8 cellular contexts compared by ENCODE assay signal in the genomic region with DNA sequence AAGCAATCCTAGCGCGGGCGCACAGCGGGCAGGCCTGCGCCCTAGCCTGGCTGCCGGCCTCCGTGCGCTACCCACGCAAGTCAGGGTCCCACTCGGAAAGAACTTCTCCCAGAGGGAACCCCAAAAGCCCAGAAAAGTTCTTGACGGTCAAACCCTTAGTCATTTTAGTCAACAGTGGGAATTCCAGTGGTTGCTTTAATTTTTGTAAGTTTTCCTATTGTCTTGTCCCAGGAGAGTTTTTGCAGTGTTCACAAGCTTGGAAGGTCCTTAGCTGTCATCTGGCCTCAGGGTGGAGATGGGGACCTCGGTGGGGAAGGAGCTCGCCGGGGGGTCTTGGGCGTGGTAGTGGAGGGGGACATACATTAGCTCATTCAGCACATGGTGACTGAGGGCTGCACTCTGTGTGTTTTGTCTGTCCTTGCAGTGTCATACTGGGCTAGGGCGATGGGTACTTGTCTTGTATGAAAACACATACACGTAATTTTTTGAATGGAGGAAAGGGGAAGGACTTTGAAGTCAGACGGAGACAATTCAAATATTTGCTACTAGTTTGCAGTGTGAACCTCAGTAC. TPM values are rescaled to one million over a fixed set of nuclear protein-coding genes. Genes with fewer than 3 reads are reported as not detected.
DNase-seq lines count a peak whose midpoint lies in the region; TF ChIP-seq lines count a peak whose summit lies in the region.

No MANE protein-coding gene starts in this region.

- no peaks in the 10 kb centered on the region for H3K9me3 ChIP-seq in HUES64 (ENCODE audit: insufficient read depth, low read depth, low read length)
- no peaks in the 10 kb centered on the region for H3K9me3 ChIP-seq in adipocyte (ENCODE audit: control insufficient read depth, low read length)
- no peaks in the 10 kb centered on the region for H3K9me3 ChIP-seq in subcutaneous abdominal adipose tissue (ENCODE audit: control insufficient read depth in 5 of 5, low read length in 5 of 5)

- peak overlapping the region; percentile 85 to 91 (median 85) for H3K4me3 Mint-ChIP-seq in immature natural killer cell

- peak overlapping the region; percentile 82 for H3K27ac ChIP-seq in 22Rv1
- no peak overlapping the region; the same call in 1 of the 2 replicates for H3K27ac ChIP-seq in HUES64 (ENCODE audit: low read depth, low read length)
- peak overlapping the region; percentile 55 for H3K27ac ChIP-seq in subcutaneous abdominal adipose tissue (ENCODE audit: low read depth, low read length)

- peak overlapping the region; percentile 84 for H3K9ac ChIP-seq in HUES64 (ENCODE audit: low read depth, low read length)
- H3K9ac ChIP-seq in adipocyte (ENCODE audit: low read length), result peak overlapping the region; percentile 93
- peak overlapping the region; percentile 33 to 86 (median 81) for H3K9ac ChIP-seq in subcutaneous abdominal adipose tissue (ENCODE audit: low read length in 5 of 5)

- H3K36me3 ChIP-seq in GM06990 (ENCODE audit: control insufficient read depth, insufficient read depth, low read length) (no peaks in the 10 kb centered on the region), HUES64 (ENCODE audit: insufficient read depth, low read length) (no peaks in the 10 kb centered on the region), adipocyte (ENCODE audit: control insufficient read depth, insufficient read depth, low read length, severe bottlenecking) (no peaks in the 10 kb centered on the region), subcutaneous abdominal adipose tissue (ENCODE audit: control insufficient read depth in 5 of 5, insufficient read depth in 5 of 5, low read length in 5 of 5) (no peaks in the 10 kb centered on the region)

- no peak for TF ChIP-seq CTCF in 22Rv1 (IDR thresholded peaks at IDR 0.05)
- no peak for TF ChIP-seq CTCF in GM06990 (IDR thresholded peaks at IDR 0.05; ENCODE audit: insufficient read depth, low read length, poor library complexity, severe bottlenecking)

- peaks cover 2% of the 10 kb centered on the region in 3 donors for H3K27me3 Mint-ChIP-seq in immature natural killer cell (ENCODE audit: low read depth in 3 of 3)

- H3K4me3 ChIP-seq in GM06990 (replicated peaks; ENCODE audit: low read depth, low read length) (peak overlapping the region; percentile 83), HUES64 (ENCODE audit: low read length) (peak overlapping the region; percentile 97), adipocyte (ENCODE audit: low read length) (peak overlapping the region; percentile 90), subcutaneous abdominal adipose tissue (ENCODE audit: low read depth in 1 of 5, low read length in 5 of 5) (peak overlapping the region; percentile 77 to 85 (median 84))

- 13% methylated on average over 18 of the region's 18 CpGs for WGBS in HUES64

- H3K27me3 ChIP-seq in GM06990 (replicated peaks; ENCODE audit: control insufficient read depth, insufficient read depth, low read length) (no peaks in the 10 kb centered on the region), HUES64 (ENCODE audit: insufficient read depth, low read length) (no peaks in the 10 kb centered on the region), adipocyte (replicated peaks; ENCODE audit: control insufficient read depth, insufficient read depth, low read length) (no peaks in the 10 kb centered on the region), subcutaneous abdominal adipose tissue (ENCODE audit: control insufficient read depth in 5 of 5, insufficient read depth in 4 of 5, low read length in 5 of 5) (no peaks in the 10 kb centered on the region)

- peak overlapping the region in 5 of 6 donors; percentile 6 to 82 (median 47) for H3K27ac Mint-ChIP-seq in immature natural killer cell

- H3K4me1 Mint-ChIP-seq in immature natural killer cell, result peaks cover 7 to 10% of the 10 kb centered on the region in 2 donors

- no peaks in the 10 kb centered on the region for H3K9me3 Mint-ChIP-seq in immature natural killer cell

- peaks cover 4% of the 10 kb centered on the region; the same call in 1 of the 2 replicates for H3K4me1 ChIP-seq in HUES64 (ENCODE audit: insufficient read depth, low read length)
- H3K4me1 ChIP-seq in adipocyte (ENCODE audit: control insufficient read depth, insufficient read depth, low read length), result peaks cover 16% of the 10 kb centered on the region
- peaks cover 0 to 26% (median 14%) of the 10 kb centered on the region in 5 donors for H3K4me1 ChIP-seq in subcutaneous abdominal adipose tissue (ENCODE audit: control insufficient read depth in 5 of 5, insufficient read depth in 5 of 5, low read length in 5 of 5)

- H3K36me3 Mint-ChIP-seq in immature natural killer cell, result no peaks in the 10 kb centered on the region

- peak; percentile 24 for DNase-seq in GM06990 (ENCODE audit: extremely low read depth, insufficient read length)
- DNase-seq in adipocyte (ENCODE audit: low read depth), result no peak
- no peak for DNase-seq in immature natural killer cell
- DNase-seq in NCI-H2081 treated with DMSO at 0.1 percent for 48 hours (lab: John Stamatoyannopoulos, UW), result no peak
- no peak for DNase-seq in NK-92 treated with Interleukin-12 subunit alpha and Interleukin-12 subunit beta, amount 100 ng/mL, for 24 hours (lab: John Stamatoyannopoulos, UW)

RNA-seq across cellular contexts. Expression of a gene that starts 0.7 kb away (rescaled TPM):
- polyA plus RNA-seq in HUES64 (2013, experiment 1 of 2), result 4.3 TPM
- 3.1 TPM for polyA plus RNA-seq in HUES64 (2013, experiment 2 of 2)
- polyA plus RNA-seq in immature natural killer cell, result under 1 TPM in 2 of 3 donors, not detected in 1; 0.45 to 0.71 TPM

RNA-seq across cellular contexts. Expression of a gene that starts 20.0 kb away (rescaled TPM):
- polyA plus RNA-seq in HUES64 (2013, experiment 1 of 2), result 0.25 TPM
- 0.51 TPM for polyA plus RNA-seq in HUES64 (2013, experiment 2 of 2)
- not detected for polyA plus RNA-seq in immature natural killer cell
